ENCODE assay signal across 8 cellular contexts in the genomic region with DNA sequence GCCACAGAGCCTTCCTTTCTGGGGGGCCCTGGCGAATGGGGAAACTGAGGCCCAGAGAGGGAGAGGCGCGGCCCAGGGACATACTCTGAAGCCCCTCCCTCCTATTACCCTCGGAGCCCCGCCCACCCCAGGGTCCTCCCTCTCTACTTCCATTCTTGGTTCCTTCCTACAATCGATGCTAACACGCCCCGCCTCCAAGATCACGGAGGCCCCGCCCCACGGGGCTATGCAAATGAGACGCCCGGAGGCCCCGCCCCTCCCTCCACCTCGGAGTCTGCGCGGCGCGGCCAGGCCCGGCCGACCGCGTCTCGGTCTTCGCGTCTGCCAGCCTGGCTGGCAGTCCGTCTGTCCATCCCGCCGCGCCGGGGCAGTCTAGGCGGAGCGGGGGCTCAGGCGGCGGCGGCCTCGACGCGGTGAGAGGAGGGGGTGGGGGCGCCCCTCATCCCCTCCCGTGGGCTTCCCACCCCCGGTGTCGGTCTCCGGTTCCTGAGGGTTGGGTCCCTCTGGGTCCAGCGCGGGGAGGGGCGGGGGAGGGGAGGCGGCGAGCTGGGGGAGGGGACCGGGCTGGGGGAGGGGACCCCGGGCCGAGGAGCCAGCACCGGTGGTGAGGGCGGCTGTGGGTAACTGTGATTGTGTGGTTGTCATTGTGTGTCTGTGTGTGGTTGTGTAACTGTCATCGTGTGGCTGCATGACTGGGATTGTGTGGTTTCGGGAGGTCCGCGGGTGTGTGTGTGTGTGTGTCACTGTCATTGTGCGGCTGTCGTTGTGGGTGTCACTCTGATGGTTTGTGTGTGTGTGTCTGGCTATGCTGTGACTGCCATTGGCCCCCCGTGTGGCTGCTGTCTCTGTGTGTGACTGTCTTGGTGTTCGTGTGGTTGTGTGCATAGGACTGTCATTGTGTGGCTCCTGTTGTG. TPM values are rescaled to one million over a fixed set of nuclear protein-coding genes. Genes with fewer than 3 reads are reported as not detected.
DNase-seq lines count a peak whose midpoint lies in the region; ATAC-seq and TF ChIP-seq lines count a peak whose summit lies in the region.

A gene with protein sequence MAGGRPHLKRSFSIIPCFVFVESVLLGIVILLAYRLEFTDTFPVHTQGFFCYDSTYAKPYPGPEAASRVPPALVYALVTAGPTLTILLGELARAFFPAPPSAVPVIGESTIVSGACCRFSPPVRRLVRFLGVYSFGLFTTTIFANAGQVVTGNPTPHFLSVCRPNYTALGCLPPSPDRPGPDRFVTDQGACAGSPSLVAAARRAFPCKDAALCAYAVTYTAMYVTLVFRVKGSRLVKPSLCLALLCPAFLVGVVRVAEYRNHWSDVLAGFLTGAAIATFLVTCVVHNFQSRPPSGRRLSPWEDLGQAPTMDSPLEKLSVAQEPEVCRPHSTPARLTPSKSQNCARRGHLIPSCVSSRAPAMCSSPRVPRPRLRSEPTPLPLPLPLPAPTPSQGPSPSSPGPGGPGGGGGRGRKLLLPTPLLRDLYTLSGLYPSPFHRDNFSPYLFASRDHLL (plus strand): TSS at position 273 of the 914 bp plus-strand sequence. CDS start 2,242 bp downstream, outside the sequence.

- intact Hi-C loops in esophagus squamous epithelium (cut with DNase I), result no loop called here

- peak in 1 of 2 donors; percentile 21 for TF ChIP-seq POLR2A in Peyer's patch (IDR thresholded peaks at IDR 0.05)
- peak in 2 of 4 donors; percentile 54 to 69 for TF ChIP-seq POLR2A in esophagus squamous epithelium (IDR thresholded peaks at IDR 0.05)

- H3K4me3 ChIP-seq in Peyer's patch (peak within 1 kb of the TSS; percentile 38 to 54 (median 52)), esophagus squamous epithelium (peak within 1 kb of the TSS; percentile 55 to 78 (median 66)), muscle layer of duodenum (ENCODE audit: low read depth in 1 of 2, low read length in 2 of 2) (peak within 1 kb of the TSS; percentile 73)

- peak within 1 kb of the TSS in 3 of 4 donors; percentile 5 to 50 (median 46) for H3K27ac ChIP-seq in Peyer's patch
- peak within 1 kb of the TSS; percentile 69 to 80 (median 74) for H3K27ac ChIP-seq in esophagus squamous epithelium
- no peak within 1 kb of the TSS for H3K27ac ChIP-seq in muscle layer of duodenum (ENCODE audit: low read length)

- H3K27me3 ChIP-seq in Peyer's patch, result no peaks in the 10 kb centered on the region
- H3K27me3 ChIP-seq in esophagus squamous epithelium, result no peaks in the 10 kb centered on the region
- H3K27me3 ChIP-seq in muscle layer of duodenum (ENCODE audit: low read depth, low read length), result no peaks in the 10 kb centered on the region

- 6 to 11% methylated on average over 10 to 11 of the region's 62 CpGs for WGBS in esophagus squamous epithelium, 2 donors

- peaks cover 0 to 10% (median 3%) of the 10 kb centered on the region in 4 donors for H3K4me1 ChIP-seq in Peyer's patch
- peaks cover 0 to 34% (median 3%) of the 10 kb centered on the region in 3 donors for H3K4me1 ChIP-seq in esophagus squamous epithelium
- peaks cover 0 to 15% of the 10 kb centered on the region in 2 donors for H3K4me1 ChIP-seq in muscle layer of duodenum (ENCODE audit: control insufficient read depth in 1 of 2, insufficient read depth in 2 of 2, low read length in 2 of 2)

- H3K36me3 ChIP-seq in Peyer's patch, result no peaks in the 10 kb centered on the region
- peaks cover 0 to 7% (median 0%) of the 10 kb centered on the region in 3 donors for H3K36me3 ChIP-seq in esophagus squamous epithelium
- peaks cover 8 to 17% of the 10 kb centered on the region in 2 donors for H3K36me3 ChIP-seq in muscle layer of duodenum (ENCODE audit: control insufficient read depth in 1 of 2, insufficient read depth in 2 of 2, low read length in 2 of 2)

- ATAC-seq in GM21737 (IDR thresholded peaks at IDR 0.05; ENCODE audit: unreplicated experiment), result no peak

- H3K9me3 ChIP-seq in Peyer's patch (no peaks in the 10 kb centered on the region), esophagus squamous epithelium (no peaks in the 10 kb centered on the region), muscle layer of duodenum (ENCODE audit: control insufficient read depth in 1 of 2, low read length in 2 of 2) (no peaks in the 10 kb centered on the region)

- TF ChIP-seq CTCF in Peyer's patch (IDR thresholded peaks at IDR 0.05) (no peak), esophagus squamous epithelium (IDR thresholded peaks at IDR 0.05) (no peak)

- DNase-seq in DMS79 (lab: John Stamatoyannopoulos, UW) (peak; percentile 38), HuH-7.5 (ENCODE audit: low spot score) (peak; percentile 88), Peyer's patch (peak; percentile 81 to 94 (median 89)), activated T-helper 1 cell treated with Interleukin-2 at 50 U/mL for 16 hours (ENCODE audit: low read depth) (peak; percentile 61), esophagus squamous epithelium (lab: John Stamatoyannopoulos, UW) (peak; percentile 52)
- peak; percentile 93 for DNase-seq in stimulated activated CD8-positive, alpha-beta memory T cell treated with anti-CD3 and anti-CD28 coated beads, Interleukin-4, amount 100 ng/mL, for 48 hours

RNA-seq across cellular contexts. Expression of the gene that starts here (rescaled TPM):
- total RNA-seq in Peyer's patch (10 to 100 TPM in 2 of 4 donors, 1 to 10 TPM in 2; 6.8 to 18.2 (median 10.1) TPM), esophagus squamous epithelium (10 to 100 TPM in 1 of 4 donors, 1 to 10 TPM in 3; 5.1 to 14.2 (median 9.7) TPM)

Comparison
In these comparisons a context has a peak if more than half of its experiments do, and no peak if none do; other contexts are left out.
1. DNase-seq: peak in every context shown above with its lines; median percentile 93 in stimulated activated CD8-positive, alpha-beta memory T cell treated with anti-CD3 and anti-CD28 coated beads, Interleukin-4, amount 100 ng/mL, for 48 hours; 89 in Peyer's patch; 88 in HuH-7.5; 61 in activated T-helper 1 cell treated with Interleukin-2 at 50 U/mL for 16 hours; 52 in esophagus squamous epithelium; 38 in DMS79.